11 cellular contexts compared by ENCODE assay signal in the genomic region with DNA sequence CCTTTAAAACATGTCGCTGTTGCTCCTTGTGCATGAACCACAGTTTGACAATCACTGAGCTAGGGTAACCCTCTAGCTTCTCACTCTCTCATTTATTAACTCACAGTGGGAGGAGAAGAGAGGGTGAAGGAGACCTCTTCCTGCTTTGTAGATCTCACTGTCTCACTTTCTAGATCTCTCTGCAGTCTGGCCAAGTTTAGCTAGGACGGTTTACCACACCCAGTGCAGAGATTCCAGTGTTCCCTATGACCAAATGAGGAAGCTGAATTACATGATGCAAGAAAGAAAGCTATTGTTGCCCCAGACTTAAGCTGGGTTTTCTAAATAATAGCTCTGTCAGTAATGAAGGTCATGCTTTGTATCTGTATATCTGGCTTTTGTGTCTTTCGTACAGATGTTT.
DNase-seq lines count a peak whose midpoint lies in the region; ATAC-seq and TF ChIP-seq lines count a peak whose summit lies in the region.
"Had no signal": no experiment of that assay in that cellular context is flagged by ENCODE, and none has a peak within 500 bp of the region (broad histone marks: within the 10 kb centered on the region; RNA-seq: fewer than 3 reads in every experiment).

No MANE protein-coding gene starts in this region.

- H3K27me3 Mint-ChIP-seq in type B pancreatic cell = no peaks in the 10 kb centered on the region

- ATAC-seq in left ventricle myocardium superior (peak; percentile 33), esophagus mucosa (peak; percentile 74), GM21723 (IDR thresholded peaks at IDR 0.05; ENCODE audit: unreplicated experiment) (no peak)
- ATAC-seq: A549 had no signal

- peak overlapping the region; percentile 38 for H3K27ac Mint-ChIP-seq in type B pancreatic cell

- no peak overlapping the region for H3K4me3 ChIP-seq in left ventricle myocardium inferior
- H3K4me3 ChIP-seq: A549 had no signal

- no peak for DNase-seq in left ventricle myocardium superior
- DNase-seq in left ventricle myocardium inferior = no peak
- DNase-seq in NOMO-1 (lab: John Stamatoyannopoulos, UW; ENCODE audit: unreplicated experiment in 2 of 2) = peak; percentile 74 to 91
- DNase-seq in type B pancreatic cell (ENCODE audit: extremely low spot score, unreplicated experiment) = no peak
- DNase-seq in HUDEP-2 (lab: John Stamatoyannopoulos, UW; ENCODE audit: unreplicated experiment in 76 of 76) = no peak
- no peak for DNase-seq in NCI-H1694 treated with DMSO at 0.1 percent for 48 hours (lab: John Stamatoyannopoulos, UW)
- DNase-seq: GDM1 had no signal

- H3K4me1 Mint-ChIP-seq in type B pancreatic cell (ENCODE audit: unreplicated experiment) = peaks cover 3% of the 10 kb centered on the region

- peaks cover 3% of the 10 kb centered on the region for H3K9me3 Mint-ChIP-seq in type B pancreatic cell

- H3K9me3 ChIP-seq in left ventricle myocardium inferior (replicated peaks) = peaks cover 6% of the 10 kb centered on the region
- H3K9me3 ChIP-seq: A549 had no signal

- H3K27ac ChIP-seq in left ventricle myocardium inferior (replicated peaks) = no peak overlapping the region
- H3K27ac ChIP-seq: A549, epithelial cell of prostate had no signal

- intact Hi-C loops in left ventricle myocardium superior (cut with micrococcal nuclease) (no loop called here), left ventricle myocardium inferior (cut with micrococcal nuclease) (no loop called here)

- TF ChIP-seq CTCF in left ventricle myocardium inferior (IDR thresholded peaks at IDR 0.05; ENCODE audit: borderline replicate concordance) (no peak), type B pancreatic cell (conservative IDR thresholded peaks at IDR 0.05) (no peak)

- H3K36me3 Mint-ChIP-seq in type B pancreatic cell = no peaks in the 10 kb centered on the region

- H3K4me3 Mint-ChIP-seq in type B pancreatic cell = no peak overlapping the region

- H3K36me3 ChIP-seq in left ventricle myocardium inferior = no peaks in the 10 kb centered on the region

- H3K4me1 ChIP-seq in left ventricle myocardium inferior = no peaks in the 10 kb centered on the region

- no peaks in the 10 kb centered on the region for H3K27me3 ChIP-seq in left ventricle myocardium inferior (ENCODE audit: low read depth)

Comparison
In these comparisons a context has a peak if more than half of its experiments do, and no peak if none do; other contexts are left out.
1. DNase-seq: peak in NOMO-1 (2 of 2); none in left ventricle myocardium superior (single experiment), left ventricle myocardium inferior (single experiment), type B pancreatic cell (single experiment), HUDEP-2 (0 of 76) and NCI-H1694 treated with DMSO at 0.1 percent for 48 hours (single experiment).